12 cellular contexts compared by ENCODE assay signal in genomic region chr16:58235663-58236062, GRCh38. TPM values are rescaled to one million over a fixed set of nuclear protein-coding genes. Genes with fewer than 3 reads are reported as not detected.
DNase-seq lines count a peak whose midpoint lies in the region; ATAC-seq, FAIRE-seq and TF ChIP-seq lines count a peak whose summit lies in the region.
"Had no signal": no experiment of that assay in that cellular context is flagged by ENCODE, and none has a peak within 500 bp of the region (broad histone marks: within the 10 kb centered on the region; RNA-seq: fewer than 3 reads in every experiment).

No MANE protein-coding gene starts in this region.

- no peak overlapping the region for H3K9ac ChIP-seq in Loucy (ENCODE audit: low read depth, low read length, poor library complexity, severe bottlenecking)
- no peak overlapping the region for H3K9ac ChIP-seq in mammary epithelial cell (ENCODE audit: insufficient read depth, low read length)

- dilution Hi-C loops in mammary epithelial cell (cut with HindIII; ENCODE audit: low sequenced_read_pairs), result no loop called here

- intact Hi-C loops in mammary epithelial cell (cut with micrococcal nuclease), result loop anchor here (5.0 kb wide), 2 partner anchors 38 to 47 kb away; partner anchors contain the start of gene CSNK2A2

- H3K4me1 ChIP-seq in DOHH2 (ENCODE audit: control insufficient read depth, low read length) (peaks cover 12% of the 10 kb centered on the region), Loucy (ENCODE audit: insufficient read depth, low read length, poor library complexity, severe bottlenecking) (no peaks in the 10 kb centered on the region), mammary epithelial cell (ENCODE audit: insufficient read depth, low read length) (peaks cover 4% of the 10 kb centered on the region)

- ATAC-seq in omental fat pad (ENCODE audit: low FRiP score), result no peak

- H2AFZ ChIP-seq in Loucy (ENCODE audit: low read length) (peak overlapping the region; percentile 91), mammary epithelial cell (ENCODE audit: low read depth, low read length) (peak overlapping the region; percentile 98)

- H3K4me3 ChIP-seq in DOHH2 (ENCODE audit: low read length) (peak overlapping the region; percentile 72), Loucy (ENCODE audit: low read length, poor library complexity, severe bottlenecking) (no peak overlapping the region), mammary epithelial cell (replicated peaks in 1 of 3; ENCODE audit: insufficient read depth in 1 of 3, low read depth in 2 of 3, low read length in 3 of 3) (peak overlapping the region in 1 of 3 experiments; percentile 19)

- no peaks in the 10 kb centered on the region for H3K9me3 Mint-ChIP-seq in nephron

- H3K4me1 Mint-ChIP-seq in nephron, result no peaks in the 10 kb centered on the region

- in situ Hi-C loops in mammary epithelial cell (cut with MboI; ENCODE audit: low sequenced_read_pairs in 2 of 2), result no loop called here

- H3K27ac Mint-ChIP-seq in nephron, result no peak overlapping the region

- no peaks in the 10 kb centered on the region for H4K20me1 ChIP-seq in DOHH2 (ENCODE audit: control insufficient read depth, insufficient read depth, low read depth, low read length)
- no peaks in the 10 kb centered on the region for H4K20me1 ChIP-seq in Loucy (ENCODE audit: insufficient read depth, low read length, poor library complexity, severe bottlenecking)
- H4K20me1 ChIP-seq in mammary epithelial cell (ENCODE audit: insufficient read depth, low read length), result no peaks in the 10 kb centered on the region

- H3K27ac ChIP-seq in DOHH2 (ENCODE audit: low read depth, low read length) (no peak overlapping the region), mammary epithelial cell (ENCODE audit: insufficient read depth, low read depth, low read length) (no peak overlapping the region)
- H3K27ac ChIP-seq: brain microvascular endothelial cell, upper lobe of left lung had no signal

- H3K9me3 ChIP-seq in DOHH2 (ENCODE audit: control insufficient read depth, insufficient read depth, low read length), result no peaks in the 10 kb centered on the region
- H3K9me3 ChIP-seq in Loucy (ENCODE audit: insufficient read depth, low read depth, low read length), result no peaks in the 10 kb centered on the region
- H3K9me3 ChIP-seq in mammary epithelial cell (replicated peaks; ENCODE audit: insufficient read depth, low read length), result no peaks in the 10 kb centered on the region
- H3K9me3 ChIP-seq: upper lobe of left lung had no signal

- H3K27me3 ChIP-seq in DOHH2 (ENCODE audit: control insufficient read depth, low read length) (peaks cover 19% of the 10 kb centered on the region), Loucy (ENCODE audit: insufficient read depth, low read length, poor library complexity, severe bottlenecking) (no peaks in the 10 kb centered on the region), mammary epithelial cell (ENCODE audit: insufficient read depth, low read length) (peaks cover 4% of the 10 kb centered on the region)
- H3K27me3 ChIP-seq: upper lobe of left lung had no signal

- H3K9me2 ChIP-seq in DOHH2 (replicated peaks; ENCODE audit: control insufficient read depth, low read length), result no peaks in the 10 kb centered on the region
- no peaks in the 10 kb centered on the region for H3K9me2 ChIP-seq in Loucy (replicated peaks; ENCODE audit: low read depth, low read length)

- CTCF ChIA-PET in mammary epithelial cell (lab: Charles Lee; ENCODE audit: low non-redundant PET), result no interaction called here

- BruUV-seq in mammary epithelial cell (replicated peaks; lab: Mats Ljungman, UMichigan), result no TSS peak

- TF ChIP-seq CTCF in DOHH2 (IDR thresholded peaks at IDR 0.05; ENCODE audit: low read depth, low read length, poor library complexity, severe bottlenecking), result no peak
- no peak for TF ChIP-seq CTCF in Loucy (conservative IDR thresholded peaks at IDR 0.05; ENCODE audit: low read length)
- TF ChIP-seq CTCF in mammary epithelial cell (conservative IDR thresholded peaks at IDR 0.05 in 1 of 2, IDR thresholded peaks at IDR 0.05 in 1 of 2; ENCODE audit: extremely low read depth in 1 of 2, insufficient read depth in 1 of 2, low read depth in 1 of 2, low read length in 2 of 2), result no peak
- TF ChIP-seq CTCF in nephron (IDR thresholded peaks at IDR 0.05; ENCODE audit: unreplicated experiment in 3 of 3), result no peak
- no peak for TF ChIP-seq CTCF in D721Med (IDR thresholded peaks at IDR 0.05; ENCODE audit: insufficient read depth, missing control alignments)
- no peak for TF ChIP-seq CTCF in omental fat pad (IDR thresholded peaks at IDR 0.05)

- FAIRE-seq in D721Med (lab: Jason Lieb, UNC), result no peak

- WGBS in mammary epithelial cell (ENCODE audit: low coverage, missing lambda C conversion rate), result 28% methylated on average over 3 of the region's 3 CpGs

- DNase-seq in mammary epithelial cell (no peak), D721Med (ENCODE audit: insufficient read length, low spot score) (no peak), omental fat pad (ENCODE audit: low spot score) (no peak), CD1c-positive myeloid dendritic cell (ENCODE audit: extremely low spot score) (no peak)

- H3K27me3 Mint-ChIP-seq in nephron (ENCODE audit: low read depth), result peaks cover 30% of the 10 kb centered on the region

- peak overlapping the region; percentile 79 to 84 (median 84) for H3K4me3 Mint-ChIP-seq in nephron

- no peaks in the 10 kb centered on the region for H3K36me3 Mint-ChIP-seq in nephron (ENCODE audit: low read depth)

- H3F3A ChIP-seq in DOHH2 (ENCODE audit: control insufficient read depth, insufficient read depth) (no peaks in the 10 kb centered on the region), Loucy (ENCODE audit: low read depth) (no peaks in the 10 kb centered on the region)

- H3K36me3 ChIP-seq in DOHH2 (ENCODE audit: control insufficient read depth, low read length), result no peaks in the 10 kb centered on the region
- no peaks in the 10 kb centered on the region for H3K36me3 ChIP-seq in Loucy (ENCODE audit: insufficient read depth, low read length)
- H3K36me3 ChIP-seq in mammary epithelial cell (ENCODE audit: insufficient read depth, low read length), result no peaks in the 10 kb centered on the region
- H3K36me3 ChIP-seq: brain microvascular endothelial cell, upper lobe of left lung had no signal

- H3K4me2 ChIP-seq in DOHH2 (ENCODE audit: low read length), result peak overlapping the region; percentile 79
- peak overlapping the region; percentile 69 for H3K4me2 ChIP-seq in Loucy (ENCODE audit: low read depth, low read length, poor library complexity, severe bottlenecking)
- peak overlapping the region; percentile 78 for H3K4me2 ChIP-seq in mammary epithelial cell (ENCODE audit: insufficient read depth, low read depth, low read length)

- H3K79me2 ChIP-seq in DOHH2 (ENCODE audit: control insufficient read depth, low read length) (no peaks in the 10 kb centered on the region), Loucy (ENCODE audit: insufficient read depth, low read length) (no peaks in the 10 kb centered on the region), mammary epithelial cell (ENCODE audit: insufficient read depth, low read length) (no peaks in the 10 kb centered on the region)

RNA-seq across cellular contexts. Expression of gene CSNK2A2, which starts 37.8 kb away (rescaled TPM):
- total RNA-seq in mammary epithelial cell, result 10 to 100 TPM; 29.3 to 79.7 TPM
- polyA plus RNA-seq in mammary epithelial cell, result 41.3 TPM
- polyA minus RNA-seq in mammary epithelial cell, result 127 TPM
- 10 to 100 TPM; 34.4 to 48.8 (median 37.8) TPM for total RNA-seq in omental fat pad

RNA-seq across cellular contexts. Expression of gene PRSS54, which starts 59.2 kb away (rescaled TPM):
- total RNA-seq in mammary epithelial cell (not detected), omental fat pad (not detected)
- not detected for polyA plus RNA-seq in mammary epithelial cell
- polyA minus RNA-seq in mammary epithelial cell, result not detected
- total RNA-seq: kidney epithelial cell, LHCN-M2, Right ventricle myocardium inferior, upper lobe of left lung had no signal
